ENCODE assay signal across 9 cellular contexts in the genomic region with DNA sequence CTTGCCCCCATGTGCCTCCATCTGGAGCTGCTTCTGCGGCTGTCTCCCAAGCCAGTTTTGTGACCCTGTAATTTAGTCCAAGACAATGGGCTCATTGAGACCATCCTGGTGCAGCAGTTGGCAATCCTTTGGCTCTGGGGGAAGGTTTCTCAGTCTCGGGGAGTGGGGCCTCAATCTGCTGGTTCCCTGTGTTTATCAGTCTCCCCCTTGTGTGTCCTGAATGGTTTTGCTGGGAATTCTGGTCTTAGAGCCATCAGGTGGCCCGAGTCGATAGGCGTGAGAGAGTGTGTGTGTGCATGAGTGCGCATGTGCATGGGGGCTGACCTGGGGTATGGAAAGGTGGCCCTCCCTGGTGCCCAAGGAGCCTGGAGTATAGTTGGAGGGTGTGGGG.
DNase-seq lines count a peak whose midpoint lies in the region; ATAC-seq and TF ChIP-seq lines count a peak whose summit lies in the region.
"Had no signal": no experiment of that assay in that cellular context is flagged by ENCODE, and none has a peak within 500 bp of the region (broad histone marks: within the 10 kb centered on the region; RNA-seq: fewer than 3 reads in every experiment).

No MANE protein-coding gene starts in this region.

- no peak overlapping the region for H2AFZ ChIP-seq in mammary epithelial cell (ENCODE audit: low read depth, low read length)

- H3K27ac Mint-ChIP-seq in MCF 10A (ENCODE audit: low read depth, unreplicated experiment) (peak overlapping the region; percentile 59), type B pancreatic cell (peak overlapping the region; percentile 97)

- H3K4me1 ChIP-seq in mammary epithelial cell (ENCODE audit: insufficient read depth, low read length) (peaks cover 67% of the 10 kb centered on the region), body of pancreas (peaks cover 95% of the 10 kb centered on the region), mononuclear cell (ENCODE audit: insufficient read depth, low read length) (peaks cover 79% of the 10 kb centered on the region)

- H3K9me3 Mint-ChIP-seq in MCF 10A (ENCODE audit: unreplicated experiment) = no peaks in the 10 kb centered on the region
- H3K9me3 Mint-ChIP-seq in type B pancreatic cell = no peaks in the 10 kb centered on the region

- H3K36me3 Mint-ChIP-seq in MCF 10A (ENCODE audit: insufficient read depth, unreplicated experiment) (peaks cover 19% of the 10 kb centered on the region), type B pancreatic cell (no peaks in the 10 kb centered on the region)

- no peaks in the 10 kb centered on the region for H3K9me3 ChIP-seq in mammary epithelial cell (replicated peaks; ENCODE audit: insufficient read depth, low read length)
- no peaks in the 10 kb centered on the region for H3K9me3 ChIP-seq in body of pancreas
- H3K9me3 ChIP-seq in mononuclear cell (ENCODE audit: low read depth, low read length) = no peaks in the 10 kb centered on the region

- H3K4me1 Mint-ChIP-seq in MCF 10A (ENCODE audit: insufficient read depth, unreplicated experiment) (peaks cover 29% of the 10 kb centered on the region), type B pancreatic cell (ENCODE audit: unreplicated experiment) (peaks cover 53% of the 10 kb centered on the region)

- H3K27me3 ChIP-seq in mammary epithelial cell (ENCODE audit: insufficient read depth, low read length) (no peaks in the 10 kb centered on the region), body of pancreas (peaks cover 0 to 6% of the 10 kb centered on the region in 2 donors), mononuclear cell (ENCODE audit: insufficient read depth, low read length) (no peaks in the 10 kb centered on the region)

- peaks cover 100% of the 10 kb centered on the region for H3K79me2 ChIP-seq in mammary epithelial cell (ENCODE audit: insufficient read depth, low read length)

- ATAC-seq in body of pancreas (no peak), HG02623 (IDR thresholded peaks at IDR 0.05; ENCODE audit: unreplicated experiment) (no peak)

- peaks cover 22% of the 10 kb centered on the region for H4K20me1 ChIP-seq in mammary epithelial cell (ENCODE audit: insufficient read depth, low read length)

- BruUV-seq in MCF 10A (replicated peaks; lab: Mats Ljungman, UMichigan) (no TSS peak), mammary epithelial cell (replicated peaks; lab: Mats Ljungman, UMichigan) (no TSS peak)

- no peak overlapping the region for H3K4me3 ChIP-seq in mammary epithelial cell (replicated peaks in 1 of 3; ENCODE audit: insufficient read depth in 1 of 3, low read depth in 2 of 3, low read length in 3 of 3)
- H3K4me3 ChIP-seq in body of pancreas = no peak overlapping the region
- peak overlapping the region; percentile 83 for H3K4me3 ChIP-seq in mononuclear cell (ENCODE audit: low read length)

- no peak for TF ChIP-seq POLR2A in body of pancreas (IDR thresholded peaks at IDR 0.05)

- H3K27me3 Mint-ChIP-seq in MCF 10A (ENCODE audit: insufficient read depth, unreplicated experiment) = no peaks in the 10 kb centered on the region
- no peaks in the 10 kb centered on the region for H3K27me3 Mint-ChIP-seq in type B pancreatic cell

- POLR2A ChIA-PET in MCF 10A (lab: Yijun Ruan, JAX) = no interaction called here

- H3K9ac ChIP-seq in mammary epithelial cell (ENCODE audit: insufficient read depth, low read length) = no peak overlapping the region

- dilution Hi-C loops in mammary epithelial cell (cut with HindIII; ENCODE audit: low sequenced_read_pairs) = no loop called here

- intact Hi-C loops in MCF 10A (cut with micrococcal nuclease) = no loop called here
- intact Hi-C loops in mammary epithelial cell (cut with micrococcal nuclease) = no loop called here
- intact Hi-C loops in body of pancreas (cut with DNase I) = no loop called here

- in situ Hi-C loops in mammary epithelial cell (cut with MboI; ENCODE audit: low sequenced_read_pairs in 2 of 2) = no loop called here

- no peak for DNase-seq in MCF 10A (ENCODE audit: unreplicated experiment)
- DNase-seq in mammary epithelial cell = no peak
- peak in 1 of 4 donors; percentile 40 for DNase-seq in body of pancreas
- DNase-seq in type B pancreatic cell (ENCODE audit: extremely low spot score, unreplicated experiment) = no peak
- DNase-seq in NCI-H1436 treated with DMSO at 0.1 percent for 48 hours (lab: John Stamatoyannopoulos, UW) = no peak
- DNase-seq in activated CD4-positive, CD25-positive, alpha-beta regulatory T cell treated with anti-CD3 and anti-CD28 coated beads, Interleukin-2, amount 50 U/mL, for 72 hours = no peak
- DNase-seq: NCI-H2171 had no signal

- CTCF ChIA-PET in MCF 10A (lab: Yijun Ruan, JAX) = no interaction called here
- CTCF ChIA-PET in mammary epithelial cell (lab: Charles Lee; ENCODE audit: low non-redundant PET) = no interaction called here

- H3K4me2 ChIP-seq in mammary epithelial cell (ENCODE audit: insufficient read depth, low read depth, low read length) = no peak overlapping the region

- 75% methylated on average over 5 of the region's 6 CpGs for WGBS in mammary epithelial cell (ENCODE audit: low coverage, missing lambda C conversion rate)
- 43 to 52% methylated on average over 5 to 6 of the region's 6 CpGs for WGBS in body of pancreas, 2 donors

- H3K27ac ChIP-seq in mammary epithelial cell (ENCODE audit: insufficient read depth, low read depth, low read length) = no peak overlapping the region
- H3K27ac ChIP-seq in body of pancreas = peak overlapping the region in 3 of 4 donors; percentile 78 to 93 (median 89)

- TF ChIP-seq CTCF in MCF 10A (IDR thresholded peaks at IDR 0.05; ENCODE audit: unreplicated experiment) (no peak), mammary epithelial cell (conservative IDR thresholded peaks at IDR 0.05 in 1 of 2, IDR thresholded peaks at IDR 0.05 in 1 of 2; ENCODE audit: extremely low read depth in 1 of 2, insufficient read depth in 1 of 2, low read depth in 1 of 2, low read length in 2 of 2) (no peak), body of pancreas (IDR thresholded peaks at IDR 0.05) (no peak), type B pancreatic cell (conservative IDR thresholded peaks at IDR 0.05) (no peak)

- H3K4me3 Mint-ChIP-seq in MCF 10A (ENCODE audit: unreplicated experiment) (no peak overlapping the region), type B pancreatic cell (peak overlapping the region; percentile 100)

- peaks cover 5% of the 10 kb centered on the region for H3K36me3 ChIP-seq in mammary epithelial cell (ENCODE audit: insufficient read depth, low read length)
- H3K36me3 ChIP-seq in body of pancreas (replicated peaks in 1 of 2; ENCODE audit: insufficient read depth in 1 of 2, low read depth in 2 of 2) = no peaks in the 10 kb centered on the region
